ENCODE assay signal across 1 cellular context in the genomic region with DNA sequence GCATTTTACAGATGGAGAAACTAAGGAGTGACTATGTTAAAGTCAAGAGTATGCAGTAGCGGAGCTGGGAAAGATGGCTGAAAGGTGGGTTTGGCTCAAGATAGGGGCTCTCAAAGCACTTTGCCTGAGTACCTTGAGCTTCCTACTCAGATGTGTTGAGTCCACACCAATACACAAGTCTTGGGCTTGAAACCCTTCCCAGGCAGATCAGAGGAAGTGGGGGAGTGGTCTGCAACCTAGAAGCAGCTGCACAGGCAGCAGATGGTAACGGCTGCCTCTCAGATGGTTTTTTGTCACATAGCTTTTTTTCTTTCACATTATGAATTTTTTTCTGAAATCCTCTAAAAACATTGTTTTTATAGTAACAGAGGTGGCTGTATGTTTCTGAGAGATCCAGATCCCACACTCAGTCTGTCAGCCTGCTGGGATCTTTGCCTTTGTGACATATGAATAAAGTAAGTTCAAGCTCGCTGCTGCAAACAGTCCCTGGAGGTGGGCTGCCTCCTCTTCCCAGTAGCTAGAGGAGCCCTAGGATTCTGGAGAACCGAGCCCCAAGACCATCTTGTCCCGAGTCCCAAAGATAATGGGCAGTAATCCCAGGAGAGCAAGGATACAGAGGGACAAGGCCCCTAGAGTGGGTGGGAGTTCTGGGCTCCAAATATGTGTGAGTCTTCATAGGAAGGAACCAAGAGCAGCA.
TF ChIP-seq lines count a peak whose summit lies in the region.

No MANE protein-coding gene starts in this region.

TF ChIP-seq in GM23338, 12 proteins besides CTCF, POLR2A, EP300 and RAD21 (continued from another document):
- TF ChIP-seq REST (IDR thresholded peaks at IDR 0.05; ENCODE audit: unreplicated experiment): no peak
- TF ChIP-seq ETS1 (IDR thresholded peaks at IDR 0.05): no peak
- TF ChIP-seq POLR2AphosphoS5 (IDR thresholded peaks at IDR 0.05; ENCODE audit: low read depth): no peak
